Comparison of ENCODE assay signal across 10 cellular contexts in the genomic region with DNA sequence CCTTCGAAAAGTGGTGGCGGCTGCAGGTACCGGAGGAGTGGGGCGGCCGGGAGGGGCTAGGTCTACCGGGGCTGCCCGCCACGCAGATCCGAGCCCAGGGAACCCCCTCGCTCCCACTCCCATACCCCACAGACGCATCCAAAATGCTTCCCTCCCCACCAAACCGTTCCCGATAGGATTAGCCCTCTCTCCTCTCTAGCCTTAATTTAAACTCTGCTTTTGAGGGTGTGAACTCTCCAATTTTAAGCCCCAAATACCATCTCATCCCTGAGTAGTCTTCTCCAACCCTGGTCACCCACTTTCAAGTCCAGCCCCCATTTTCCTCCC. TPM values are rescaled to one million over a fixed set of nuclear protein-coding genes. Genes with fewer than 3 reads are reported as not detected.
DNase-seq lines count a peak whose midpoint lies in the region; ATAC-seq and TF ChIP-seq lines count a peak whose summit lies in the region.
"Had no signal": no experiment of that assay in that cellular context is flagged by ENCODE, and none has a peak within 500 bp of the region (broad histone marks: within the 10 kb centered on the region; RNA-seq: fewer than 3 reads in every experiment).

No MANE protein-coding gene starts in this region.

- no peak overlapping the region for H3K27ac Mint-ChIP-seq in activated CD8-positive, alpha-beta memory T cell treated with anti-CD3 and anti-CD28 coated beads, Interleukin-2, amount 10 ng/mL, durations not matched to agents 7 days and 5 days

- H3K36me3 ChIP-seq in right lobe of liver: no peaks in the 10 kb centered on the region
- H3K36me3 ChIP-seq in testis (ENCODE audit: low read depth, missing control alignments): no peaks in the 10 kb centered on the region

- no peaks in the 10 kb centered on the region for H3K36me3 Mint-ChIP-seq in activated CD8-positive, alpha-beta memory T cell treated with anti-CD3 and anti-CD28 coated beads, Interleukin-2, amount 10 ng/mL, durations not matched to agents 7 days and 5 days

- in situ Hi-C loops in astrocyte of the spinal cord (cut with HindIII; ENCODE audit: low sequenced_read_pairs): no loop called here

- WGBS in right lobe of liver (ENCODE audit: insufficient coverage, low coverage, low lambda C conversion rate, missing lambda C conversion rate): 23% methylated on average over 4 of the region's 13 CpGs
- 9% methylated on average over 4 to 13 of the region's 13 CpGs for WGBS in testis, 2 donors

- peaks cover 30% of the 10 kb centered on the region for H3K27me3 Mint-ChIP-seq in activated CD8-positive, alpha-beta memory T cell treated with anti-CD3 and anti-CD28 coated beads, Interleukin-2, amount 10 ng/mL, durations not matched to agents 7 days and 5 days

- no peaks in the 10 kb centered on the region for H3K9me3 ChIP-seq in right lobe of liver
- no peaks in the 10 kb centered on the region for H3K9me3 ChIP-seq in testis

- H3K4me1 ChIP-seq in right lobe of liver (peaks cover 0 to 4% (median 0%) of the 10 kb centered on the region in 4 donors), testis (no peaks in the 10 kb centered on the region)

- H3K4me3 ChIP-seq in astrocyte of the spinal cord (ENCODE audit: low read depth, low read length) (peak overlapping the region; percentile 50), right lobe of liver (peak overlapping the region; percentile 73 to 94 (median 90)), testis (peak overlapping the region; percentile 74 to 81)

- no peaks in the 10 kb centered on the region for H3K9me3 Mint-ChIP-seq in activated CD8-positive, alpha-beta memory T cell treated with anti-CD3 and anti-CD28 coated beads, Interleukin-2, amount 10 ng/mL, durations not matched to agents 7 days and 5 days (ENCODE audit: low read depth)

- intact Hi-C loops in right lobe of liver (cut with DNase I) (no loop called here), testis (cut with DNase I; ENCODE audit: low total_unique reads) (no loop called here)

- H3K27ac ChIP-seq in right lobe of liver (peak overlapping the region; percentile 64 to 87 (median 74)), testis (peak overlapping the region in 1 of 2 donors; percentile 60)

- H3K4me3 Mint-ChIP-seq in activated CD8-positive, alpha-beta memory T cell treated with anti-CD3 and anti-CD28 coated beads, Interleukin-2, amount 10 ng/mL, durations not matched to agents 7 days and 5 days: peak overlapping the region; percentile 60

- H3K4me1 Mint-ChIP-seq in activated CD8-positive, alpha-beta memory T cell treated with anti-CD3 and anti-CD28 coated beads, Interleukin-2, amount 10 ng/mL, durations not matched to agents 7 days and 5 days: peaks cover 20% of the 10 kb centered on the region

- CTCF ChIA-PET in activated CD8-positive, alpha-beta memory T cell treated with anti-CD3 and anti-CD28 coated beads, Interleukin-2, amount 10 ng/mL, durations not matched to agents 7 days and 5 days (lab: Charles Lee): interaction anchor here (1.0 kb wide), 1 partner anchor 114 kb away, joined by 3 read pairs; no protein-coding TSS in a partner anchor

- no peak for DNase-seq in activated CD8-positive, alpha-beta memory T cell treated with anti-CD3 and anti-CD28 coated beads, Interleukin-2, amount 10 ng/mL, durations not matched to agents 7 days and 5 days
- DNase-seq in activated CD8-positive, alpha-beta memory T cell treated with anti-CD3 and anti-CD28 coated beads, Interleukin-2, amount 50 U/mL, for 48 hours: no peak
- DNase-seq in astrocyte of the spinal cord (ENCODE audit: low read depth, low spot score) (no peak), right lobe of liver (no peak), testis (no peak), NCI-H1694 treated with DMSO at 0.1 percent for 48 hours (lab: John Stamatoyannopoulos, UW) (no peak), HuH-7.5 (ENCODE audit: low spot score) (no peak)
- DNase-seq: AML-193, SHP77 treated with DMSO at 0.1 percent for 48 hours had no signal

- no peak for TF ChIP-seq POLR2A in right lobe of liver (IDR thresholded peaks at IDR 0.05)
- TF ChIP-seq POLR2A in testis (IDR thresholded peaks at IDR 0.05): no peak

- ATAC-seq in activated CD8-positive, alpha-beta memory T cell treated with anti-CD3 and anti-CD28 coated beads, Interleukin-2, amount 10 ng/mL, durations not matched to agents 7 days and 5 days: no peak
- ATAC-seq in right lobe of liver (no peak), HG03135 (IDR thresholded peaks at IDR 0.05; ENCODE audit: unreplicated experiment) (no peak)

- TF ChIP-seq CTCF in astrocyte of the spinal cord (IDR thresholded peaks at IDR 0.05; ENCODE audit: low read depth, low read length) (no peak), right lobe of liver (IDR thresholded peaks at IDR 0.05) (no peak), testis (IDR thresholded peaks at IDR 0.05) (no peak)

- no peaks in the 10 kb centered on the region for H3K27me3 ChIP-seq in right lobe of liver
- H3K27me3 ChIP-seq in testis: no peaks in the 10 kb centered on the region

RNA-seq across cellular contexts. Expression of a gene that starts 0.3 kb away (rescaled TPM):
- under 1 TPM; 0.70 to 0.96 TPM for total RNA-seq in activated CD8-positive, alpha-beta memory T cell treated with anti-CD3 and anti-CD28 coated beads, Interleukin-2, amount 10 ng/mL, durations not matched to agents 7 days and 5 days
- total RNA-seq in right lobe of liver: 10 to 100 TPM; 13.3 to 69.6 (median 31.3) TPM
- total RNA-seq in testis: 100 to 1,000 TPM in 1 of 2 donors, 10 to 100 TPM in 1; 53.0 to 172 TPM
- polyA plus RNA-seq in testis (ENCODE audit: insufficient read depth, low read depth, low replicate concordance): 201 TPM

RNA-seq across cellular contexts. Expression of a gene that starts 0.4 kb away (rescaled TPM):
- under 1 TPM in 1 of 2 experiments, not detected in 1; 0.12 TPM for total RNA-seq in activated CD8-positive, alpha-beta memory T cell treated with anti-CD3 and anti-CD28 coated beads, Interleukin-2, amount 10 ng/mL, durations not matched to agents 7 days and 5 days
- total RNA-seq in right lobe of liver (1 to 10 TPM in 5 of 6 experiments, under 1 TPM in 1; 0.70 to 6.5 (median 1.9) TPM), testis (10 to 100 TPM; 23.7 to 25.2 TPM)
- polyA plus RNA-seq in testis (ENCODE audit: insufficient read depth, low read depth, low replicate concordance): 78.7 TPM

RNA-seq across cellular contexts. Expression of a gene that starts 8.8 kb away (rescaled TPM):
- 10 to 100 TPM; 23.6 to 26.1 TPM for total RNA-seq in activated CD8-positive, alpha-beta memory T cell treated with anti-CD3 and anti-CD28 coated beads, Interleukin-2, amount 10 ng/mL, durations not matched to agents 7 days and 5 days
- total RNA-seq in right lobe of liver: 10 to 100 TPM in 5 of 6 experiments, 1 to 10 TPM in 1; 10.0 to 21.1 (median 16.2) TPM
- 10 to 100 TPM; 28.7 to 33.7 TPM for total RNA-seq in testis
- polyA plus RNA-seq in testis (ENCODE audit: insufficient read depth, low read depth, low replicate concordance): 24.6 TPM

RNA-seq across cellular contexts. Expression of a gene that starts 29.6 kb away (rescaled TPM):
- 100 to 1,000 TPM; 348 to 365 TPM for total RNA-seq in activated CD8-positive, alpha-beta memory T cell treated with anti-CD3 and anti-CD28 coated beads, Interleukin-2, amount 10 ng/mL, durations not matched to agents 7 days and 5 days
- total RNA-seq in right lobe of liver (10 to 100 TPM; 18.2 to 38.6 (median 23.9) TPM), testis (10 to 100 TPM; 13.5 to 19.5 TPM)
- 23.0 TPM for polyA plus RNA-seq in testis (ENCODE audit: insufficient read depth, low read depth, low replicate concordance)

RNA-seq across cellular contexts. Expression of a gene that starts 31.7 kb away (rescaled TPM):
- total RNA-seq in activated CD8-positive, alpha-beta memory T cell treated with anti-CD3 and anti-CD28 coated beads, Interleukin-2, amount 10 ng/mL, durations not matched to agents 7 days and 5 days: not detected
- total RNA-seq in right lobe of liver (100 to 1,000 TPM in 3 of 6 experiments, 10 to 100 TPM in 3; 67.1 to 215 (median 112) TPM), testis (1 to 10 TPM in 1 of 2 donors, not detected in 1; 1.5 TPM)
- not detected for polyA plus RNA-seq in testis (ENCODE audit: insufficient read depth, low read depth, low replicate concordance)

Comparison
In these comparisons a context has a peak if more than half of its experiments do, and no peak if none do; other contexts are left out.
1. RNA of a gene that starts 0.3 kb away (total RNA-seq): 53.0 to 172 TPM in testis and 13.3 to 69.6 TPM in right lobe of liver; 0.70 to 0.96 TPM in activated CD8-positive, alpha-beta memory T cell treated with anti-CD3 and anti-CD28 coated beads, Interleukin-2, amount 10 ng/mL, durations not matched to agents 7 days and 5 days; every median in the first group is over 4 times any median in the second.
2. Peak in every context shown above with its lines, with median percentiles within 50 percentile points of each other: H3K4me3 ChIP-seq.